In the genomic region with DNA sequence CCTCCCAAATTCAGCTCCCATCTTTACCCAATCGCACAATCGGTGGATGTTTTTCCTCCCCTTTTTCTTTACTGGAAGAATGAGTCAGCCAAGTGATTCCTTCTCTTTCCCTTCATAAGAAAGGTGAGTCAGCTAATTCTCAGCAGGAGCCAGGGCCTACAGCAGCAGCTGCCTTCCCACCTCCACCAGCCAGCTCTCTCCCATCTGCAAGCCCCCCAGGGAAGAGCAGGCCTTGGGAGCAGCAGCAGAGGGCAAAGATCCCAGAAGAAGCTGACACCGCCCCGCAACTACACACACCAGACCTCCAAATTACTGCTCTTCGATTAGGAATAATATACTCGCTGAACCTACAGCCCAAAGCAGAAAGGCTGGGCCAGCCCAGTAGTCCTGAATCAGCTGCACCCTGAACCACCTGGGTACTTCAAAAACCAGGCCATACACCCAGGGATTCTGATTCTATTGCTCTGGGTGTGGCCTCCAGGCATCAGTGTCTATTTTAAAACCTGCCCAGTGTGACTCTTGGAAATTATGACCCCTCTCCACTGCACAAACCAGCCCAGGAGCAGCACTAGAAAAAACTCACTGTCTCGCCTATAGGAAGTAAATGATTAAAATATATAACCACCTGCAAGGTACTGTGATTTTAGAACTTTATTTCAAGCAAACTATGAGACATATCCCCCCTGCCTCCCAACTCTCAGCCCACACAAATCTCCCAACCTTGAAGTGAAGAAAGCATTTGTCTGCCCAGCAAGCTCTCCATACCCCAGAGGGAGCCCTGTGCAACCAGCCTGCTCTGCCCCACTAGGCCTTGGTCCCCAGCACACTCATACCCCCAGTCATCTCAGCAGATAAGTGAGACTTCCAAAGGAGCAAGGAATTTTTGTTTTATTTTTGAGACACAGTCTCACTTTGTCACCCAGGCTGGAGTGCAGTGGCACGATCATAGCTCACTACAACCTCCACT, we compare ENCODE assay signal across 1 cellular context.
TF ChIP-seq lines count a peak whose summit lies in the region.

No MANE protein-coding gene starts in this region.

TF ChIP-seq in GM23338, 12 proteins besides CTCF, POLR2A, EP300 and RAD21 (continued from another document):
- TF ChIP-seq, protein P1, sequence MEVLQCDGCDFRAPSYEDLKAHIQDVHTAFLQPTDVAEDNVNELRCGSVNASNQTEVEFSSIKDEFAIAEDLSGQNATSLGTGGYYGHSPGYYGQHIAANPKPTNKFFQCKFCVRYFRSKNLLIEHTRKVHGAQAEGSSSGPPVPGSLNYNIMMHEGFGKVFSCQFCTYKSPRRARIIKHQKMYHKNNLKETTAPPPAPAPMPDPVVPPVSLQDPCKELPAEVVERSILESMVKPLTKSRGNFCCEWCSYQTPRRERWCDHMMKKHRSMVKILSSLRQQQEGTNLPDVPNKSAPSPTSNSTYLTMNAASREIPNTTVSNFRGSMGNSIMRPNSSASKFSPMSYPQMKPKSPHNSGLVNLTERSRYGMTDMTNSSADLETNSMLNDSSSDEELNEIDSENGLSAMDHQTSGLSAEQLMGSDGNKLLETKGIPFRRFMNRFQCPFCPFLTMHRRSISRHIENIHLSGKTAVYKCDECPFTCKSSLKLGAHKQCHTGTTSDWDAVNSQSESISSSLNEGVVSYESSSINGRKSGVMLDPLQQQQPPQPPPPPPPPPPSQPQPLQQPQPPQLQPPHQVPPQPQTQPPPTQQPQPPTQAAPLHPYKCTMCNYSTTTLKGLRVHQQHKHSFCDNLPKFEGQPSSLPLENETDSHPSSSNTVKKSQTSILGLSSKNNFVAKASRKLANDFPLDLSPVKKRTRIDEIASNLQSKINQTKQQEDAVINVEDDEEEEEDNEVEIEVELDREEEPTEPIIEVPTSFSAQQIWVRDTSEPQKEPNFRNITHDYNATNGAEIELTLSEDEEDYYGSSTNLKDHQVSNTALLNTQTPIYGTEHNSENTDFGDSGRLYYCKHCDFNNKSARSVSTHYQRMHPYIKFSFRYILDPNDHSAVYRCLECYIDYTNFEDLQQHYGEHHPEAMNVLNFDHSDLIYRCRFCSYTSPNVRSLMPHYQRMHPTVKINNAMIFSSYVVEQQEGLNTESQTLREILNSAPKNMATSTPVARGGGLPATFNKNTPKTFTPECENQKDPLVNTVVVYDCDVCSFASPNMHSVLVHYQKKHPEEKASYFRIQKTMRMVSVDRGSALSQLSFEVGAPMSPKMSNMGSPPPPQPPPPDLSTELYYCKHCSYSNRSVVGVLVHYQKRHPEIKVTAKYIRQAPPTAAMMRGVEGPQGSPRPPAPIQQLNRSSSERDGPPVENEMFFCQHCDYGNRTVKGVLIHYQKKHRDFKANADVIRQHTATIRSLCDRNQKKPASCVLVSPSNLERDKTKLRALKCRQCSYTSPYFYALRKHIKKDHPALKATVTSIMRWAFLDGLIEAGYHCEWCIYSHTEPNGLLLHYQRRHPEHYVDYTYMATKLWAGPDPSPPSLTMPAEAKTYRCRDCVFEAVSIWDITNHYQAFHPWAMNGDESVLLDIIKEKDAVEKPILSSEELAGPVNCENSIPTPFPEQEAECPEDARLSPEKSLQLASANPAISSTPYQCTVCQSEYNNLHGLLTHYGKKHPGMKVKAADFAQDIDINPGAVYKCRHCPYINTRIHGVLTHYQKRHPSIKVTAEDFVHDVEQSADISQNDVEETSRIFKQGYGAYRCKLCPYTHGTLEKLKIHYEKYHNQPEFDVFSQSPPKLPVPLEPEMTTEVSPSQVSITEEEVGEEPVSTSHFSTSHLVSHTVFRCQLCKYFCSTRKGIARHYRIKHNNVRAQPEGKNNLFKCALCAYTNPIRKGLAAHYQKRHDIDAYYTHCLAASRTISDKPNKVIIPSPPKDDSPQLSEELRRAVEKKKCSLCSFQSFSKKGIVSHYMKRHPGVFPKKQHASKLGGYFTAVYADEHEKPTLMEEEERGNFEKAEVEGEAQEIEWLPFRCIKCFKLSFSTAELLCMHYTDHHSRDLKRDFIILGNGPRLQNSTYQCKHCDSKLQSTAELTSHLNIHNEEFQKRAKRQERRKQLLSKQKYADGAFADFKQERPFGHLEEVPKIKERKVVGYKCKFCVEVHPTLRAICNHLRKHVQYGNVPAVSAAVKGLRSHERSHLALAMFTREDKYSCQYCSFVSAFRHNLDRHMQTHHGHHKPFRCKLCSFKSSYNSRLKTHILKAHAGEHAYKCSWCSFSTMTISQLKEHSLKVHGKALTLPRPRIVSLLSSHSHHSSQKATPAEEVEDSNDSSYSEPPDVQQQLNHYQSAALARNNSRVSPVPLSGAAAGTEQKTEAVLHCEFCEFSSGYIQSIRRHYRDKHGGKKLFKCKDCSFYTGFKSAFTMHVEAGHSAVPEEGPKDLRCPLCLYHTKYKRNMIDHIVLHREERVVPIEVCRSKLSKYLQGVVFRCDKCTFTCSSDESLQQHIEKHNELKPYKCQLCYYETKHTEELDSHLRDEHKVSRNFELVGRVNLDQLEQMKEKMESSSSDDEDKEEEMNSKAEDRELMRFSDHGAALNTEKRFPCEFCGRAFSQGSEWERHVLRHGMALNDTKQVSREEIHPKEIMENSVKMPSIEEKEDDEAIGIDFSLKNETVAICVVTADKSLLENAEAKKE (CRISPR knock-in tag; IDR thresholded peaks at IDR 0.05): no peak
TF ChIP-seq in GM23338: peak in this region for 0.
